1 cellular context compared by ENCODE assay signal in genomic region chr3:73479325-73479724, GRCh38.
TF ChIP-seq lines count a peak whose summit lies in the region.

No MANE protein-coding gene starts in this region.

TF ChIP-seq in H1, 55 proteins besides CTCF, POLR2A, EP300 and RAD21:
- TF ChIP-seq, protein P1, sequence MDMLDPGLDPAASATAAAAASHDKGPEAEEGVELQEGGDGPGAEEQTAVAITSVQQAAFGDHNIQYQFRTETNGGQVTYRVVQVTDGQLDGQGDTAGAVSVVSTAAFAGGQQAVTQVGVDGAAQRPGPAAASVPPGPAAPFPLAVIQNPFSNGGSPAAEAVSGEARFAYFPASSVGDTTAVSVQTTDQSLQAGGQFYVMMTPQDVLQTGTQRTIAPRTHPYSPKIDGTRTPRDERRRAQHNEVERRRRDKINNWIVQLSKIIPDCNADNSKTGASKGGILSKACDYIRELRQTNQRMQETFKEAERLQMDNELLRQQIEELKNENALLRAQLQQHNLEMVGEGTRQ (IDR thresholded peaks at IDR 0.05; ENCODE audit: low read length) = no peak
- TF ChIP-seq RFX5 (IDR thresholded peaks at IDR 0.05; ENCODE audit: borderline replicate concordance, low read depth, low read length) = no peak
- TF ChIP-seq, protein P2, sequence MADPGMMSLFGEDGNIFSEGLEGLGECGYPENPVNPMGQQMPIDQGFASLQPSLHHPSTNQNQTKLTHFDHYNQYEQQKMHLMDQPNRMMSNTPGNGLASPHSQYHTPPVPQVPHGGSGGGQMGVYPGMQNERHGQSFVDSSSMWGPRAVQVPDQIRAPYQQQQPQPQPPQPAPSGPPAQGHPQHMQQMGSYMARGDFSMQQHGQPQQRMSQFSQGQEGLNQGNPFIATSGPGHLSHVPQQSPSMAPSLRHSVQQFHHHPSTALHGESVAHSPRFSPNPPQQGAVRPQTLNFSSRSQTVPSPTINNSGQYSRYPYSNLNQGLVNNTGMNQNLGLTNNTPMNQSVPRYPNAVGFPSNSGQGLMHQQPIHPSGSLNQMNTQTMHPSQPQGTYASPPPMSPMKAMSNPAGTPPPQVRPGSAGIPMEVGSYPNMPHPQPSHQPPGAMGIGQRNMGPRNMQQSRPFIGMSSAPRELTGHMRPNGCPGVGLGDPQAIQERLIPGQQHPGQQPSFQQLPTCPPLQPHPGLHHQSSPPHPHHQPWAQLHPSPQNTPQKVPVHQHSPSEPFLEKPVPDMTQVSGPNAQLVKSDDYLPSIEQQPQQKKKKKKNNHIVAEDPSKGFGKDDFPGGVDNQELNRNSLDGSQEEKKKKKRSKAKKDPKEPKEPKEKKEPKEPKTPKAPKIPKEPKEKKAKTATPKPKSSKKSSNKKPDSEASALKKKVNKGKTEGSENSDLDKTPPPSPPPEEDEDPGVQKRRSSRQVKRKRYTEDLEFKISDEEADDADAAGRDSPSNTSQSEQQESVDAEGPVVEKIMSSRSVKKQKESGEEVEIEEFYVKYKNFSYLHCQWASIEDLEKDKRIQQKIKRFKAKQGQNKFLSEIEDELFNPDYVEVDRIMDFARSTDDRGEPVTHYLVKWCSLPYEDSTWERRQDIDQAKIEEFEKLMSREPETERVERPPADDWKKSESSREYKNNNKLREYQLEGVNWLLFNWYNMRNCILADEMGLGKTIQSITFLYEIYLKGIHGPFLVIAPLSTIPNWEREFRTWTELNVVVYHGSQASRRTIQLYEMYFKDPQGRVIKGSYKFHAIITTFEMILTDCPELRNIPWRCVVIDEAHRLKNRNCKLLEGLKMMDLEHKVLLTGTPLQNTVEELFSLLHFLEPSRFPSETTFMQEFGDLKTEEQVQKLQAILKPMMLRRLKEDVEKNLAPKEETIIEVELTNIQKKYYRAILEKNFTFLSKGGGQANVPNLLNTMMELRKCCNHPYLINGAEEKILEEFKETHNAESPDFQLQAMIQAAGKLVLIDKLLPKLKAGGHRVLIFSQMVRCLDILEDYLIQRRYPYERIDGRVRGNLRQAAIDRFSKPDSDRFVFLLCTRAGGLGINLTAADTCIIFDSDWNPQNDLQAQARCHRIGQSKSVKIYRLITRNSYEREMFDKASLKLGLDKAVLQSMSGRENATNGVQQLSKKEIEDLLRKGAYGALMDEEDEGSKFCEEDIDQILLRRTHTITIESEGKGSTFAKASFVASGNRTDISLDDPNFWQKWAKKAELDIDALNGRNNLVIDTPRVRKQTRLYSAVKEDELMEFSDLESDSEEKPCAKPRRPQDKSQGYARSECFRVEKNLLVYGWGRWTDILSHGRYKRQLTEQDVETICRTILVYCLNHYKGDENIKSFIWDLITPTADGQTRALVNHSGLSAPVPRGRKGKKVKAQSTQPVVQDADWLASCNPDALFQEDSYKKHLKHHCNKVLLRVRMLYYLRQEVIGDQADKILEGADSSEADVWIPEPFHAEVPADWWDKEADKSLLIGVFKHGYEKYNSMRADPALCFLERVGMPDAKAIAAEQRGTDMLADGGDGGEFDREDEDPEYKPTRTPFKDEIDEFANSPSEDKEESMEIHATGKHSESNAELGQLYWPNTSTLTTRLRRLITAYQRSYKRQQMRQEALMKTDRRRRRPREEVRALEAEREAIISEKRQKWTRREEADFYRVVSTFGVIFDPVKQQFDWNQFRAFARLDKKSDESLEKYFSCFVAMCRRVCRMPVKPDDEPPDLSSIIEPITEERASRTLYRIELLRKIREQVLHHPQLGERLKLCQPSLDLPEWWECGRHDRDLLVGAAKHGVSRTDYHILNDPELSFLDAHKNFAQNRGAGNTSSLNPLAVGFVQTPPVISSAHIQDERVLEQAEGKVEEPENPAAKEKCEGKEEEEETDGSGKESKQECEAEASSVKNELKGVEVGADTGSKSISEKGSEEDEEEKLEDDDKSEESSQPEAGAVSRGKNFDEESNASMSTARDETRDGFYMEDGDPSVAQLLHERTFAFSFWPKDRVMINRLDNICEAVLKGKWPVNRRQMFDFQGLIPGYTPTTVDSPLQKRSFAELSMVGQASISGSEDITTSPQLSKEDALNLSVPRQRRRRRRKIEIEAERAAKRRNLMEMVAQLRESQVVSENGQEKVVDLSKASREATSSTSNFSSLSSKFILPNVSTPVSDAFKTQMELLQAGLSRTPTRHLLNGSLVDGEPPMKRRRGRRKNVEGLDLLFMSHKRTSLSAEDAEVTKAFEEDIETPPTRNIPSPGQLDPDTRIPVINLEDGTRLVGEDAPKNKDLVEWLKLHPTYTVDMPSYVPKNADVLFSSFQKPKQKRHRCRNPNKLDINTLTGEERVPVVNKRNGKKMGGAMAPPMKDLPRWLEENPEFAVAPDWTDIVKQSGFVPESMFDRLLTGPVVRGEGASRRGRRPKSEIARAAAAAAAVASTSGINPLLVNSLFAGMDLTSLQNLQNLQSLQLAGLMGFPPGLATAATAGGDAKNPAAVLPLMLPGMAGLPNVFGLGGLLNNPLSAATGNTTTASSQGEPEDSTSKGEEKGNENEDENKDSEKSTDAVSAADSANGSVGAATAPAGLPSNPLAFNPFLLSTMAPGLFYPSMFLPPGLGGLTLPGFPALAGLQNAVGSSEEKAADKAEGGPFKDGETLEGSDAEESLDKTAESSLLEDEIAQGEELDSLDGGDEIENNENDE (IDR thresholded peaks at IDR 0.05; ENCODE audit: insufficient replicate concordance, low read length) = no peak
- TF ChIP-seq ATF2 (IDR thresholded peaks at IDR 0.05; ENCODE audit: low read length) = no peak
- no peak for TF ChIP-seq TAF1 (IDR thresholded peaks at IDR 0.05; ENCODE audit: low read depth, low read length)
- no peak for TF ChIP-seq SP2 (IDR thresholded peaks at IDR 0.05; ENCODE audit: low read length)
- TF ChIP-seq SUZ12 (IDR thresholded peaks at IDR 0.05; ENCODE audit: low read length) = no peak
- TF ChIP-seq GTF2F1 (IDR thresholded peaks at IDR 0.05; ENCODE audit: borderline replicate concordance, low read depth, low read length) = no peak
- TF ChIP-seq SIX5 (IDR thresholded peaks at IDR 0.05; ENCODE audit: low read depth, low read length) = no peak
- no peak for TF ChIP-seq CHD2 (IDR thresholded peaks at IDR 0.05; ENCODE audit: low read length)
- no peak for TF ChIP-seq CTBP2 (IDR thresholded peaks at IDR 0.05; ENCODE audit: borderline replicate concordance, insufficient read depth, insufficient read length, low read length)
- TF ChIP-seq JUND (IDR thresholded peaks at IDR 0.05; ENCODE audit: low read length) = no peak
- TF ChIP-seq MAFK (IDR thresholded peaks at IDR 0.05; ENCODE audit: low read depth, low read length) = no peak
- TF ChIP-seq ZNF274 (IDR thresholded peaks at IDR 0.05; ENCODE audit: borderline replicate concordance, extremely low read depth, low read length) = no peak
- TF ChIP-seq RXRA (IDR thresholded peaks at IDR 0.05; ENCODE audit: insufficient read depth, low read depth, low read length) = no peak
- TF ChIP-seq, protein P3, sequence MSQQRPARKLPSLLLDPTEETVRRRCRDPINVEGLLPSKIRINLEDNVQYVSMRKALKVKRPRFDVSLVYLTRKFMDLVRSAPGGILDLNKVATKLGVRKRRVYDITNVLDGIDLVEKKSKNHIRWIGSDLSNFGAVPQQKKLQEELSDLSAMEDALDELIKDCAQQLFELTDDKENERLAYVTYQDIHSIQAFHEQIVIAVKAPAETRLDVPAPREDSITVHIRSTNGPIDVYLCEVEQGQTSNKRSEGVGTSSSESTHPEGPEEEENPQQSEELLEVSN (IDR thresholded peaks at IDR 0.05) = no peak
- TF ChIP-seq CBX8 (IDR thresholded peaks at IDR 0.05; ENCODE audit: borderline replicate concordance, low read depth, low read length) = no peak
- no peak for TF ChIP-seq HDAC2 (IDR thresholded peaks at IDR 0.05; ENCODE audit: borderline replicate concordance in 1 of 2, low read depth in 2 of 2, low read length in 2 of 2)
